Comparison of ENCODE assay signal across 24 cellular contexts in genomic region chr16:3755249-3755648, GRCh38.
"Had no signal": no experiment of that assay in that cellular context is flagged by ENCODE, and none has a peak within 500 bp of the region (broad histone marks: within the 10 kb centered on the region; RNA-seq: fewer than 3 reads in every experiment).

No MANE protein-coding gene starts in this region.

- H3K4me1 ChIP-seq: SJCRH30 had no signal

- H3K4me3 Mint-ChIP-seq: activated CD8-positive, alpha-beta T cell treated with anti-CD3 and anti-CD28 coated beads, Interleukin-2, amount 10 ng/mL, durations not matched to agents 7 days and 5 days; activated naive CD8-positive, alpha-beta T cell treated with anti-CD3 and anti-CD28 coated beads, Interleukin-2, amount 50 U/mL, for 24 hours; T-helper 1 cell treated with Interleukin-12 subunit alpha and Interleukin-12 subunit beta and Interleukin-4 antibody, amounts not matched to agents 30 μg/mL and 1 μg/mL, for 36 hours had no signal

- DNase-seq: activated CD4-positive, alpha-beta T cell treated with anti-CD3 and anti-CD28 coated beads for 4 hours; activated CD8-positive, alpha-beta memory T cell treated with anti-CD3 and anti-CD28 coated beads, Interleukin-2, amount 50 U/mL, for 48 hours; activated CD8-positive, alpha-beta T cell treated with anti-CD3 and anti-CD28 coated beads, Interleukin-2, amount 10 ng/mL, durations not matched to agents 7 days and 5 days; activated naive CD4-positive, alpha-beta T cell treated with Interleukin-2 at 50 U/mL for 16 hours; activated naive CD8-positive, alpha-beta T cell treated with anti-CD3 and anti-CD28 coated beads, Interleukin-2, amount 50 U/mL, for 24 hours; activated T-cell treated with anti-CD3 and anti-CD28 coated beads, Interleukin-2, amount 50 U/mL, for 1 hour; amniotic stem cell; Kasumi-1; KBM-7; NCI-H1105 treated with DMSO at 0.1 percent for 48 hours; NCI-H1436 treated with DMSO at 0.1 percent for 48 hours; NCI-H187; NCI-H2081; NCI-H510A treated with DMSO at 0.1 percent for 48 hours; NCI-H69; NK-92 treated with Interleukin-12 subunit alpha and Interleukin-12 subunit beta, amount 100 ng/mL, for 24 hours; OCI-M1; RPMI8226; SJCRH30 had no signal

- ATAC-seq: activated CD4-positive, CD25-positive, alpha-beta regulatory T cell treated with anti-CD3 and anti-CD28 coated beads, Interleukin-2, amount 50 U/mL, for 24 hours; activated CD8-positive, alpha-beta T cell treated with anti-CD3 and anti-CD28 coated beads, Interleukin-2, amount 10 ng/mL, durations not matched to agents 7 days and 5 days; activated naive CD4-positive, alpha-beta T cell treated with anti-CD3 and anti-CD28 coated beads, Interleukin-2, amount 50 U/mL, for 72 hours; activated naive CD8-positive, alpha-beta T cell treated with anti-CD3 and anti-CD28 coated beads, Interleukin-2, amount 50 U/mL, for 24 hours; Panc1; Right ventricle myocardium inferior had no signal

- H3K4me1 Mint-ChIP-seq: activated naive CD8-positive, alpha-beta T cell treated with anti-CD3 and anti-CD28 coated beads, Interleukin-2, amount 50 U/mL, for 24 hours had no signal

- H3K27me3 Mint-ChIP-seq: activated naive CD8-positive, alpha-beta T cell treated with anti-CD3 and anti-CD28 coated beads, Interleukin-2, amount 50 U/mL, for 24 hours had no signal

- H3K4me3 ChIP-seq: SJCRH30 had no signal

- H3K27ac ChIP-seq: SJCRH30 had no signal

- H3K27me3 ChIP-seq: SJCRH30 had no signal

- H3K27ac Mint-ChIP-seq: activated CD8-positive, alpha-beta T cell treated with anti-CD3 and anti-CD28 coated beads, Interleukin-2, amount 10 ng/mL, durations not matched to agents 7 days and 5 days; activated naive CD4-positive, alpha-beta T cell treated with anti-CD3 and anti-CD28 coated beads, Interleukin-2, amount 50 U/mL, for 72 hours; activated naive CD8-positive, alpha-beta T cell treated with anti-CD3 and anti-CD28 coated beads, Interleukin-2, amount 50 U/mL, for 24 hours; T-helper 1 cell treated with Interleukin-12 subunit alpha and Interleukin-12 subunit beta and Interleukin-4 antibody, amounts not matched to agents 30 μg/mL and 1 μg/mL, for 36 hours had no signal

- H3K9me3 ChIP-seq: SJCRH30 had no signal

- H3K9me3 Mint-ChIP-seq: activated naive CD4-positive, alpha-beta T cell treated with anti-CD3 and anti-CD28 coated beads, Interleukin-2, amount 50 U/mL, for 72 hours; activated naive CD8-positive, alpha-beta T cell treated with anti-CD3 and anti-CD28 coated beads, Interleukin-2, amount 50 U/mL, for 24 hours; T-helper 1 cell treated with Interleukin-12 subunit alpha and Interleukin-12 subunit beta and Interleukin-4 antibody, amounts not matched to agents 30 μg/mL and 1 μg/mL, for 36 hours had no signal
